ENCODE assay signal across 8 cellular contexts in genomic region chr14:69260979-69261605, GRCh38. TPM values are rescaled to one million over a fixed set of nuclear protein-coding genes. Genes with fewer than 3 reads are reported as not detected.
DNase-seq lines count a peak whose midpoint lies in the region; ATAC-seq and TF ChIP-seq lines count a peak whose summit lies in the region.

No MANE protein-coding gene starts in this region.

- H3K27ac Mint-ChIP-seq in CD8-positive, alpha-beta T cell, result no peak overlapping the region
- H3K27ac Mint-ChIP-seq in HFFc6, result no peak overlapping the region
- H3K27ac Mint-ChIP-seq in activated CD4-positive, alpha-beta T cell treated with anti-CD3 and anti-CD28 coated beads, Interleukin-2, amount 10 ng/mL, durations not matched to agents 24 days and 14 days, result no peak overlapping the region
- H3K27ac Mint-ChIP-seq in naive thymus-derived CD8-positive, alpha-beta T cell, result peak overlapping the region in 1 of 10 donors; percentile 34

- no peaks in the 10 kb centered on the region for H3K9me3 Mint-ChIP-seq in CD8-positive, alpha-beta T cell
- H3K9me3 Mint-ChIP-seq in HFFc6, result no peaks in the 10 kb centered on the region
- H3K9me3 Mint-ChIP-seq in activated CD4-positive, alpha-beta T cell treated with anti-CD3 and anti-CD28 coated beads, Interleukin-2, amount 10 ng/mL, durations not matched to agents 24 days and 14 days, result no peaks in the 10 kb centered on the region
- no peaks in the 10 kb centered on the region for H3K9me3 Mint-ChIP-seq in naive thymus-derived CD8-positive, alpha-beta T cell

- peaks cover 4% of the 10 kb centered on the region for H3K4me1 Mint-ChIP-seq in CD8-positive, alpha-beta T cell (ENCODE audit: low read depth)
- peaks cover 27% of the 10 kb centered on the region for H3K4me1 Mint-ChIP-seq in HFFc6 (ENCODE audit: low read depth)
- peaks cover 4% of the 10 kb centered on the region for H3K4me1 Mint-ChIP-seq in activated CD4-positive, alpha-beta T cell treated with anti-CD3 and anti-CD28 coated beads, Interleukin-2, amount 10 ng/mL, durations not matched to agents 24 days and 14 days
- peaks cover 2 to 9% (median 7%) of the 10 kb centered on the region in 4 donors for H3K4me1 Mint-ChIP-seq in naive thymus-derived CD8-positive, alpha-beta T cell

- POLR2A ChIA-PET in CD8-positive, alpha-beta T cell (lab: Charles Lee), result no interaction called here
- POLR2A ChIA-PET in naive thymus-derived CD8-positive, alpha-beta T cell (lab: Charles Lee), result no interaction called here

- intact Hi-C loops in CD8-positive, alpha-beta T cell (cut with DNase I, micrococcal nuclease), result no loop called here
- intact Hi-C loops in activated CD4-positive, alpha-beta T cell treated with anti-CD3 and anti-CD28 coated beads, Interleukin-2, amount 10 ng/mL, durations not matched to agents 24 days and 14 days (cut with micrococcal nuclease), result loop anchor here (5.0 kb wide), 1 partner anchor 311 kb away; the partner anchor contains the start of gene CCDC177

- H3K9me3 ChIP-seq in CD8-positive, alpha-beta T cell (ENCODE audit: low read length), result no peaks in the 10 kb centered on the region
- H3K9me3 ChIP-seq in upper lobe of left lung, result no peaks in the 10 kb centered on the region

- H3K4me3 ChIP-seq in CD8-positive, alpha-beta T cell (ENCODE audit: low read depth, low read length), result peak overlapping the region; percentile 11
- H3K4me3 ChIP-seq in epithelial cell of proximal tubule (ENCODE audit: low read depth, low read length), result peak overlapping the region; percentile 61
- H3K4me3 ChIP-seq in upper lobe of left lung, result peak overlapping the region; percentile 27 to 62 (median 46)

- no peak for TF ChIP-seq CTCF in CD8-positive, alpha-beta T cell (IDR thresholded peaks at IDR 0.05)
- peak; percentile 75 for TF ChIP-seq CTCF in HFFc6 (IDR thresholded peaks at IDR 0.05)
- peak; percentile 58 for TF ChIP-seq CTCF in epithelial cell of proximal tubule (conservative IDR thresholded peaks at IDR 0.05; ENCODE audit: low read depth, low read length)
- peak; percentile 47 to 65 (median 56) for TF ChIP-seq CTCF in upper lobe of left lung (IDR thresholded peaks at IDR 0.05)

- peaks cover 15% of the 10 kb centered on the region for H3K27me3 ChIP-seq in CD8-positive, alpha-beta T cell (ENCODE audit: insufficient read depth, low read length)
- H3K27me3 ChIP-seq in upper lobe of left lung, result peaks cover 1 to 23% (median 19%) of the 10 kb centered on the region in 4 donors

- no peak overlapping the region for H3K27ac ChIP-seq in CD8-positive, alpha-beta T cell (ENCODE audit: low read depth, low read length)
- H3K27ac ChIP-seq in upper lobe of left lung, result no peak overlapping the region

- H3K27me3 Mint-ChIP-seq in CD8-positive, alpha-beta T cell (ENCODE audit: low read depth), result peaks cover 51% of the 10 kb centered on the region
- H3K27me3 Mint-ChIP-seq in HFFc6 (ENCODE audit: insufficient read depth), result peaks cover 28% of the 10 kb centered on the region
- H3K27me3 Mint-ChIP-seq in activated CD4-positive, alpha-beta T cell treated with anti-CD3 and anti-CD28 coated beads, Interleukin-2, amount 10 ng/mL, durations not matched to agents 24 days and 14 days, result peaks cover 69% of the 10 kb centered on the region
- H3K27me3 Mint-ChIP-seq in naive thymus-derived CD8-positive, alpha-beta T cell, result peaks cover 23 to 74% (median 56%) of the 10 kb centered on the region in 5 donors

- no peak for TF ChIP-seq EP300 in upper lobe of left lung (IDR thresholded peaks at IDR 0.05)

- no peaks in the 10 kb centered on the region for H3K36me3 Mint-ChIP-seq in CD8-positive, alpha-beta T cell
- no peaks in the 10 kb centered on the region for H3K36me3 Mint-ChIP-seq in HFFc6 (ENCODE audit: low read depth)
- no peaks in the 10 kb centered on the region for H3K36me3 Mint-ChIP-seq in activated CD4-positive, alpha-beta T cell treated with anti-CD3 and anti-CD28 coated beads, Interleukin-2, amount 10 ng/mL, durations not matched to agents 24 days and 14 days (ENCODE audit: low read depth)
- H3K36me3 Mint-ChIP-seq in naive thymus-derived CD8-positive, alpha-beta T cell, result no peaks in the 10 kb centered on the region

- peaks cover 3% of the 10 kb centered on the region for H3K4me1 ChIP-seq in CD8-positive, alpha-beta T cell (ENCODE audit: insufficient read depth, low read length)
- H3K4me1 ChIP-seq in upper lobe of left lung, result peaks cover 24 to 29% (median 27%) of the 10 kb centered on the region in 4 donors

- ATAC-seq in CD8-positive, alpha-beta T cell, result peak; percentile 71
- ATAC-seq in naive thymus-derived CD8-positive, alpha-beta T cell, result peak; percentile 81 to 82
- ATAC-seq in upper lobe of left lung (ENCODE audit: low FRiP score in 2 of 2) (peak in 1 of 2 donors; percentile 60), GM18517 (IDR thresholded peaks at IDR 0.05; ENCODE audit: unreplicated experiment) (no peak), HG02970 (IDR thresholded peaks at IDR 0.05; ENCODE audit: low FRiP score, unreplicated experiment) (no peak)

- no peaks in the 10 kb centered on the region for H3K36me3 ChIP-seq in CD8-positive, alpha-beta T cell (ENCODE audit: insufficient read depth, low read length)
- no peaks in the 10 kb centered on the region for H3K36me3 ChIP-seq in upper lobe of left lung

- no peak for TF ChIP-seq POLR2A in upper lobe of left lung (IDR thresholded peaks at IDR 0.05)

- H3K4me3 Mint-ChIP-seq in CD8-positive, alpha-beta T cell, result peak overlapping the region; percentile 59
- H3K4me3 Mint-ChIP-seq in HFFc6, result peak overlapping the region; percentile 54; the same call in 1 of the 2 replicates
- peak overlapping the region; percentile 79 for H3K4me3 Mint-ChIP-seq in activated CD4-positive, alpha-beta T cell treated with anti-CD3 and anti-CD28 coated beads, Interleukin-2, amount 10 ng/mL, durations not matched to agents 24 days and 14 days
- H3K4me3 Mint-ChIP-seq in naive thymus-derived CD8-positive, alpha-beta T cell, result peak overlapping the region; percentile 45 to 88 (median 64)

- CTCF ChIA-PET in CD8-positive, alpha-beta T cell (lab: Charles Lee), result interaction anchor here (0.9 to 1.4 kb wide), 2 partner anchors 19 to 324 kb away, joined by 3 to 5 read pairs; no protein-coding TSS in a partner anchor

- WGBS in upper lobe of left lung, 2 donors, result 2% methylated on average over 28 to 40 of the region's 55 CpGs

- peak in 3 of 7 experiments; percentile 3 to 30 (median 28) for DNase-seq in CD8-positive, alpha-beta T cell
- DNase-seq in HFFc6 (no peak), epithelial cell of proximal tubule (ENCODE audit: low read depth) (no peak), upper lobe of left lung (peak; percentile 33 to 89)
- peak; percentile 82 for DNase-seq in activated CD4-positive, alpha-beta T cell treated with anti-CD3 and anti-CD28 coated beads, Interleukin-2, amount 10 ng/mL, durations not matched to agents 24 days and 14 days
- DNase-seq in naive thymus-derived CD8-positive, alpha-beta T cell, result peak in 9 of 10 donors; percentile 6 to 35 (median 17)

RNA-seq across cellular contexts. Expression of gene GALNT16, which starts 1.1 kb away (rescaled TPM):
- under 1 TPM in 1 of 2 experiments, not detected in 1; 0.08 TPM for total RNA-seq in CD8-positive, alpha-beta T cell
- under 1 TPM; 0.11 to 0.38 (median 0.24) TPM for total RNA-seq in HFFc6 (2021; fragmentation: NEBNext Ultra II Directional; extraction: Animal tissue kit (Norgen Biotek cat#: 25700))
- total RNA-seq in activated CD4-positive, alpha-beta T cell treated with anti-CD3 and anti-CD28 coated beads, Interleukin-2, amount 10 ng/mL, durations not matched to agents 24 days and 14 days, result 0.05 TPM in 1 of 2 replicates, not detected in the other
- 0.14 and 0.35 TPM in 2 replicates for total RNA-seq in epithelial cell of proximal tubule
- not detected for total RNA-seq in naive thymus-derived CD8-positive, alpha-beta T cell
- not detected for polyA plus RNA-seq in naive thymus-derived CD8-positive, alpha-beta T cell
- total RNA-seq in upper lobe of left lung, result 1 to 10 TPM in 3 of 6 donors, under 1 TPM in 3; under 0.01 to 8.4 (median 1.3) TPM

Comparison
In these comparisons a context has a peak if more than half of its experiments do, and no peak if none do; other contexts are left out.
1. ATAC-seq: peak in CD8-positive, alpha-beta T cell (single experiment) and naive thymus-derived CD8-positive, alpha-beta T cell (2 of 2); none in GM18517 (single experiment) and HG02970 (single experiment).
2. DNase-seq: peak in activated CD4-positive, alpha-beta T cell treated with anti-CD3 and anti-CD28 coated beads, Interleukin-2, amount 10 ng/mL, durations not matched to agents 24 days and 14 days (single experiment), naive thymus-derived CD8-positive, alpha-beta T cell (9 of 10) and upper lobe of left lung (2 of 2); none in HFFc6 (single experiment) and epithelial cell of proximal tubule (single experiment).
3. H3K4me3 ChIP-seq: peak in every context shown above with its lines; median percentile 61 in epithelial cell of proximal tubule; 46 in upper lobe of left lung; 11 in CD8-positive, alpha-beta T cell.
4. Peak in every context shown above with its lines, with median percentiles within 50 percentile points of each other: H3K4me3 Mint-ChIP-seq.